ENCODE assay signal across 1 cellular context in genomic region chrX:132033166-132033565, GRCh38.
TF ChIP-seq lines count a peak whose summit lies in the region.

No MANE protein-coding gene starts in this region.

TF ChIP-seq in K562, 482 proteins besides CTCF, POLR2A, EP300 and RAD21 (continued from another document):
- TF ChIP-seq THAP12 (CRISPR knock-in tag; IDR thresholded peaks at IDR 0.05) (no peak), TSHZ1 (CRISPR knock-in tag; IDR thresholded peaks at IDR 0.05) (no peak), RNF219 (CRISPR knock-in tag; IDR thresholded peaks at IDR 0.05) (no peak)
